19 cellular contexts compared by ENCODE assay signal in the genomic region with DNA sequence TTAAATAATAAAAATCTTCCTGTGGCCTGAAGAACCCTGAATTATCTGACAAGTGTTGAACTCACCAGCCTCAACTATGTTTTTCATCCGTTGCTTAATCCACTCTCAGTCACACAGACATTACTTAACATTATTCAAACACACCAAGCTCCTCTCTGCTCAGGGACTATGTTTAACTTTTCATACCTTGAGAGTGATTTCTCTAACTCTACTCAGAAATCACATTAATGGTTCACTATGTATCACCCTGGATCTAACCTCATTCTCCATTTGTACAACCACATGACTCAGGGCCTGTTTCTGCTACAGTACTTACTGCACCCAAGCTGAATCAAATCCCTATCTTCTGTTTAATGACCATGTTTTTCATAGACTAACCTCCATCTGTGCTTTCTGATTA.
DNase-seq lines count a peak whose midpoint lies in the region; ATAC-seq, FAIRE-seq and TF ChIP-seq lines count a peak whose summit lies in the region.
"Had no signal": no experiment of that assay in that cellular context is flagged by ENCODE, and none has a peak within 500 bp of the region (broad histone marks: within the 10 kb centered on the region; RNA-seq: fewer than 3 reads in every experiment).

No MANE protein-coding gene starts in this region.

- H3K36me3 ChIP-seq in endothelial cell of umbilical vein (ENCODE audit: control insufficient read depth in 2 of 2, extremely low read depth in 1 of 2, insufficient read depth in 2 of 2, low read length in 2 of 2) = no peaks in the 10 kb centered on the region

- no peaks in the 10 kb centered on the region for H3K9me1 ChIP-seq in endothelial cell of umbilical vein (replicated peaks; ENCODE audit: control insufficient read depth, extremely low read depth, insufficient read depth, low read length)

- H3K36me3 Mint-ChIP-seq in activated naive CD8-positive, alpha-beta T cell treated with anti-CD3 and anti-CD28 coated beads for 36 hours = no peaks in the 10 kb centered on the region

- no peak overlapping the region for H3K27ac ChIP-seq in endothelial cell of umbilical vein (ENCODE audit: insufficient read depth, low read depth, low read length)
- H3K27ac ChIP-seq: C4-2B, HL-60 had no signal

- no peak overlapping the region for H3K4me2 ChIP-seq in endothelial cell of umbilical vein (ENCODE audit: insufficient read depth, low read length)
- H3K4me2 ChIP-seq: GM23338 had no signal

- no peak overlapping the region for H3K9ac ChIP-seq in endothelial cell of umbilical vein (replicated peaks; ENCODE audit: extremely low read depth, insufficient read depth, low read length)

- no peaks in the 10 kb centered on the region for H3K27me3 ChIP-seq in endothelial cell of umbilical vein (ENCODE audit: control insufficient read depth in 2 of 2, insufficient read depth in 2 of 2, low read length in 2 of 2)

- POLR2A ChIA-PET in endothelial cell of umbilical vein (lab: Charles Lee) = no interaction called here

- no peak for ATAC-seq in GM21360 (IDR thresholded peaks at IDR 0.05; ENCODE audit: unreplicated experiment)
- ATAC-seq: GM23338 had no signal

- intact Hi-C loops in endothelial cell of umbilical vein (cut with micrococcal nuclease) = no loop called here

- DNase-seq in DMS 273 (lab: John Stamatoyannopoulos, UW; ENCODE audit: unreplicated experiment) (peak; percentile 9), NCI-H2171 treated with DMSO at 0.1 percent for 48 hours (lab: John Stamatoyannopoulos, UW) (peak; percentile 68), endothelial cell of umbilical vein (ENCODE audit: low read depth, low spot score) (no peak), renal cortical epithelial cell (ENCODE audit: low read depth) (peak; percentile 75), AML-193 (lab: John Stamatoyannopoulos, UW) (no peak)
- DNase-seq in activated naive CD8-positive, alpha-beta T cell treated with anti-CD3 and anti-CD28 coated beads for 36 hours = no peak
- DNase-seq: ACHN; Caco-2; CD4-positive, alpha-beta T cell; HCEC 1CT had no signal

- peaks cover 17% of the 10 kb centered on the region for H3K9me3 Mint-ChIP-seq in activated naive CD8-positive, alpha-beta T cell treated with anti-CD3 and anti-CD28 coated beads for 36 hours
- H3K9me3 Mint-ChIP-seq: GM23338 had no signal

- H3K79me2 ChIP-seq in endothelial cell of umbilical vein (ENCODE audit: control insufficient read depth, insufficient read depth, low read length) = no peaks in the 10 kb centered on the region

- H3K27me3 Mint-ChIP-seq in activated naive CD8-positive, alpha-beta T cell treated with anti-CD3 and anti-CD28 coated beads for 36 hours = no peaks in the 10 kb centered on the region
- H3K27me3 Mint-ChIP-seq: CD4-positive, alpha-beta T cell had no signal

- no peaks in the 10 kb centered on the region for H4K20me1 ChIP-seq in endothelial cell of umbilical vein (replicated peaks; ENCODE audit: control insufficient read depth, extremely low read depth, insufficient read depth, low read length)

- no peak for TF ChIP-seq CTCF in endothelial cell of umbilical vein (IDR thresholded peaks at IDR 0.05; ENCODE audit: extremely low read depth in 1 of 2, insufficient read depth in 1 of 2, low read depth in 1 of 2, low read length in 2 of 2)

- no peak for TF ChIP-seq POLR2A in endothelial cell of umbilical vein (IDR thresholded peaks at IDR 0.05; ENCODE audit: low read depth, low read length)

- H3K4me1 ChIP-seq in endothelial cell of umbilical vein (ENCODE audit: control insufficient read depth, extremely low read depth, insufficient read depth, low read length) = no peaks in the 10 kb centered on the region
- H3K4me1 ChIP-seq: Caco-2 had no signal

- H3K4me3 ChIP-seq in endothelial cell of umbilical vein (replicated peaks in 1 of 3; ENCODE audit: insufficient read depth in 1 of 3, low read depth in 1 of 3, low read length in 3 of 3) = no peak overlapping the region
- H3K4me3 ChIP-seq: GM23338 had no signal

- CTCF ChIA-PET in endothelial cell of umbilical vein (lab: Charles Lee) = no interaction called here

- dilution Hi-C loops in endothelial cell of umbilical vein (cut with MboI; ENCODE audit: extremely low pct_ligation_motif_present, low sequenced_read_pairs) = no loop called here

- H2AFZ ChIP-seq in endothelial cell of umbilical vein (ENCODE audit: low read depth, low read length) = peak overlapping the region; percentile 20
- H2AFZ ChIP-seq: GM23338 had no signal

- no TSS peak for BruUV-seq in endothelial cell of umbilical vein (replicated peaks; lab: Mats Ljungman, UMichigan)

- H3K9me3 ChIP-seq in endothelial cell of umbilical vein (replicated peaks; ENCODE audit: control insufficient read depth, insufficient read depth, low read length) = no peaks in the 10 kb centered on the region
- H3K9me3 ChIP-seq: Caco-2 had no signal

- no peak overlapping the region for H3K4me3 Mint-ChIP-seq in activated naive CD8-positive, alpha-beta T cell treated with anti-CD3 and anti-CD28 coated beads for 36 hours
- H3K4me3 Mint-ChIP-seq: CD4-positive, alpha-beta T cell; GM23338 had no signal

- H3K4me1 Mint-ChIP-seq in activated naive CD8-positive, alpha-beta T cell treated with anti-CD3 and anti-CD28 coated beads for 36 hours = no peaks in the 10 kb centered on the region

- no peak overlapping the region for H3K27ac Mint-ChIP-seq in activated naive CD8-positive, alpha-beta T cell treated with anti-CD3 and anti-CD28 coated beads for 36 hours
- H3K27ac Mint-ChIP-seq: CD4-positive, alpha-beta T cell; GM23338 had no signal

- FAIRE-seq in endothelial cell of umbilical vein (lab: Jason Lieb, UNC) = no peak
- FAIRE-seq: A204.1, G401.6, GM12892, GM18507, H54 had no signal

TF ChIP-seq in endothelial cell of umbilical vein, 7 proteins besides CTCF, POLR2A, EP300 and RAD21:
- TF ChIP-seq EZH2 (IDR thresholded peaks at IDR 0.05; ENCODE audit: borderline replicate concordance, low read depth, low read length, severe bottlenecking) = no peak
- TF ChIP-seq JUN (IDR thresholded peaks at IDR 0.05; ENCODE audit: borderline replicate concordance, insufficient read depth, insufficient read length, low read depth) = no peak
- no peak for TF ChIP-seq MAX (IDR thresholded peaks at IDR 0.05; ENCODE audit: insufficient read depth, insufficient read length)
- no peak for TF ChIP-seq GATA2 (IDR thresholded peaks at IDR 0.05; ENCODE audit: insufficient read depth, insufficient read length, low read depth, low read length)
- no peak for TF ChIP-seq FOS (IDR thresholded peaks at IDR 0.05; ENCODE audit: borderline replicate concordance, insufficient read depth, low read length)
- TF ChIP-seq POLR2AphosphoS5 (IDR thresholded peaks at IDR 0.05; ENCODE audit: insufficient read depth, low read depth, low read length) = no peak
- TF ChIP-seq MYC (IDR thresholded peaks at IDR 0.05; ENCODE audit: low read depth, low read length) = no peak

Comparison
In these comparisons a context has a peak if more than half of its experiments do, and no peak if none do; other contexts are left out.
1. DNase-seq: peak in DMS 273 (single experiment), NCI-H2171 treated with DMSO at 0.1 percent for 48 hours (single experiment) and renal cortical epithelial cell (single experiment); none in endothelial cell of umbilical vein (single experiment), activated naive CD8-positive, alpha-beta T cell treated with anti-CD3 and anti-CD28 coated beads for 36 hours (single experiment) and AML-193 (0 of 2).